Comparison of ENCODE assay signal across 1 cellular context in genomic region chr19:55096061-55096701, GRCh38.
TF ChIP-seq lines count a peak whose summit lies in the region.

No MANE protein-coding gene starts in this region.

TF ChIP-seq in WTC11, 78 proteins besides CTCF, POLR2A, EP300 and RAD21:
- no peak for TF ChIP-seq ZSCAN18 (CRISPR knock-in tag; IDR thresholded peaks at IDR 0.05)
- no peak for TF ChIP-seq ZMAT4 (CRISPR knock-in tag; IDR thresholded peaks at IDR 0.05)
- TF ChIP-seq ZNF263 (CRISPR knock-in tag; IDR thresholded peaks at IDR 0.05; ENCODE audit: low read depth), result no peak
- TF ChIP-seq ZNF423 (CRISPR knock-in tag; IDR thresholded peaks at IDR 0.05), result no peak
- no peak for TF ChIP-seq E2F5 (CRISPR knock-in tag; IDR thresholded peaks at IDR 0.05)
- TF ChIP-seq OVOL2 (CRISPR knock-in tag; IDR thresholded peaks at IDR 0.05; ENCODE audit: borderline replicate concordance), result no peak
- TF ChIP-seq USF1 (CRISPR knock-in tag; IDR thresholded peaks at IDR 0.05), result no peak
- no peak for TF ChIP-seq ZNF281 (CRISPR knock-in tag; IDR thresholded peaks at IDR 0.05)
- no peak for TF ChIP-seq SMAD4 (CRISPR knock-in tag; IDR thresholded peaks at IDR 0.05)
- no peak for TF ChIP-seq ARID4B (CRISPR knock-in tag; IDR thresholded peaks at IDR 0.05; ENCODE audit: borderline replicate concordance)
TF ChIP-seq in WTC11: peak in this region for 0.
